In the genomic region with DNA sequence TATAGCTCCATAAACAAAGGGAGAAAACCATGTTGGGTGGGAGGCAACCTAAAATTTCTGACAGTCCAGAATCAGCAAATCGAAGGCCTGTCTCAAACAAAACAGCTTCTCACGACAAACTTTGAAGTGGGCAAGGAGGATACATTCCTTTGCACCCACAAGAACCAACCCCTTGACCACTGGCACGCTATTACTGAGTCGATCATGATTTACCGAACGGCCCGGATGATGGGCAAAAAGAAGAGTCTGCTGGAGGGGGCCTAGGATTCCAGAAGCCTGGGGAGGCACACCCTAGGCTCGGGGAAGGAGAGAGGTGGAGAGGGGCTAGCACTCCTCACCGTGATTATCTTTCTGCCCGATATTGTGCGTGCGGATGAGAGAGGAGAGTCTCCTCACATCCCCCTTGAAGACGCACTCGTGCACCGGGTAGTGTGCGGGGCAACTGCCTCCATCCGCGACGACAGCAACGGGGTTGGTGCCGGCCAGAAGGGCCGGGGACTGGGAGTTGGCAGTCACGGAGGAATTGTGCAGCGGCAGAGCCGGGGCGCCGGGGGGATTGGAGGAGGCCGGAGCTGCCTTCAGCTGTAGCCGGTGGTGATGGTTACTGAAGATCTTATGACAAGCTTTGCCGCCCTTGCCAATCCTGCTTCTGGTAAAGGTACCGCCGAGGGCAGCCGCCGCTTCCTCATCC, we compare ENCODE assay signal across 8 cellular contexts. TPM values are rescaled to one million over a fixed set of nuclear protein-coding genes. Genes with fewer than 3 reads are reported as not detected.
DNase-seq lines count a peak whose midpoint lies in the region; ATAC-seq and TF ChIP-seq lines count a peak whose summit lies in the region.

No MANE protein-coding gene starts in this region.

- no peak for TF ChIP-seq CTCF in right lobe of liver (IDR thresholded peaks at IDR 0.05)

- H3K4me1 ChIP-seq in right lobe of liver: peaks cover 0 to 19% (median 0%) of the 10 kb centered on the region in 4 donors

- TF ChIP-seq POLR2A in right lobe of liver (IDR thresholded peaks at IDR 0.05): no peak

- H3K27ac ChIP-seq in right lobe of liver: peak overlapping the region; percentile 75 to 91 (median 84)

- H3K36me3 Mint-ChIP-seq in central memory CD8-positive, alpha-beta T cell (ENCODE audit: insufficient read depth): peaks cover 18% of the 10 kb centered on the region

- peaks cover 5% of the 10 kb centered on the region for H3K9me3 Mint-ChIP-seq in central memory CD8-positive, alpha-beta T cell

- peak overlapping the region; percentile 92 for H3K4me3 Mint-ChIP-seq in central memory CD8-positive, alpha-beta T cell

- no peaks in the 10 kb centered on the region for H3K27me3 Mint-ChIP-seq in central memory CD8-positive, alpha-beta T cell

- peak overlapping the region; percentile 61 to 91 (median 84) for H3K4me3 ChIP-seq in right lobe of liver

- H3K27ac Mint-ChIP-seq in central memory CD8-positive, alpha-beta T cell (ENCODE audit: low read depth): peak overlapping the region; percentile 98

- H3K9me3 ChIP-seq in right lobe of liver: no peaks in the 10 kb centered on the region

- H3K36me3 ChIP-seq in right lobe of liver: no peaks in the 10 kb centered on the region

- no peaks in the 10 kb centered on the region for H3K27me3 ChIP-seq in right lobe of liver

- DNase-seq in Caki2 (ENCODE audit: low read depth): peak; percentile 32
- no peak for DNase-seq in central memory CD8-positive, alpha-beta T cell (ENCODE audit: low spot score in 2 of 2)
- peak in 1 of 3 donors; percentile 65 for DNase-seq in right lobe of liver
- DNase-seq in stimulated activated CD8-positive, alpha-beta memory T cell treated with anti-CD3 and anti-CD28 coated beads, Interleukin-4, amount 100 ng/mL, for 48 hours: peak; percentile 66
- no peak for DNase-seq in NK-92 (lab: John Stamatoyannopoulos, UW; ENCODE audit: unreplicated experiment)

- ATAC-seq in GM19395 (IDR thresholded peaks at IDR 0.05; ENCODE audit: unreplicated experiment) (peak; percentile 33), HG03439 (IDR thresholded peaks at IDR 0.05; ENCODE audit: unreplicated experiment) (peak; percentile 36), SK-N-SH treated with all-trans-retinoic acid at 6 μM for 48 hours (peak; percentile 51), right lobe of liver (peak; percentile 41 to 61 (median 56))
- ATAC-seq in central memory CD8-positive, alpha-beta T cell (replicated peaks; ENCODE audit: extremely low read depth, poor library complexity, severe bottlenecking): peak; percentile 31

- WGBS in right lobe of liver (ENCODE audit: insufficient coverage, low coverage, low lambda C conversion rate, missing lambda C conversion rate): 0% methylated on average over 27 of the region's 34 CpGs

- in situ Hi-C loops in Caki2 (cut with HindIII; ENCODE audit: low pct_unique_long_range_greater_than_20kb, low sequenced_read_pairs): no loop called here

- intact Hi-C loops in right lobe of liver (cut with DNase I): no loop called here

- peaks cover 37% of the 10 kb centered on the region for H3K4me1 Mint-ChIP-seq in central memory CD8-positive, alpha-beta T cell

TF ChIP-seq in SK-N-SH treated with all-trans-retinoic acid at 6 μM for 48 hours, 23 proteins besides CTCF, POLR2A, EP300 and RAD21:
- TF ChIP-seq PATZ1 (CRISPR knock-in tag; IDR thresholded peaks at IDR 0.05; ENCODE audit: borderline replicate concordance) (0 out of 2 replicates have a peak, but pooled peaks have one; percentile 46), ZC3H10 (CRISPR knock-in tag; IDR thresholded peaks at IDR 0.05) (no peak), ISL1 (CRISPR knock-in tag; IDR thresholded peaks at IDR 0.05) (no peak), ZFP3 (CRISPR knock-in tag; IDR thresholded peaks at IDR 0.05) (no peak), SNAI2 (CRISPR knock-in tag; IDR thresholded peaks at IDR 0.05) (no peak)
- TF ChIP-seq, protein P1, sequence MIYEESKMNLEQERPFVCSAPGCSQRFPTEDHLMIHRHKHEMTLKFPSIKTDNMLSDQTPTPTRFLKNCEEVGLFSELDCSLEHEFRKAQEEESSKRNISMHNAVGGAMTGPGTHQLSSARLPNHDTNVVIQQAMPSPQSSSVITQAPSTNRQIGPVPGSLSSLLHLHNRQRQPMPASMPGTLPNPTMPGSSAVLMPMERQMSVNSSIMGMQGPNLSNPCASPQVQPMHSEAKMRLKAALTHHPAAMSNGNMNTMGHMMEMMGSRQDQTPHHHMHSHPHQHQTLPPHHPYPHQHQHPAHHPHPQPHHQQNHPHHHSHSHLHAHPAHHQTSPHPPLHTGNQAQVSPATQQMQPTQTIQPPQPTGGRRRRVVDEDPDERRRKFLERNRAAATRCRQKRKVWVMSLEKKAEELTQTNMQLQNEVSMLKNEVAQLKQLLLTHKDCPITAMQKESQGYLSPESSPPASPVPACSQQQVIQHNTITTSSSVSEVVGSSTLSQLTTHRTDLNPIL (CRISPR knock-in tag; IDR thresholded peaks at IDR 0.05; ENCODE audit: low read depth): no peak
TF ChIP-seq in SK-N-SH treated with all-trans-retinoic acid at 6 μM for 48 hours: peak in this region for 1.

RNA-seq across cellular contexts. Expression of gene ANKRD13C, which starts 0.7 kb away (rescaled TPM):
- 11.8 and 14.8 TPM in 2 replicates for total RNA-seq in Caki2 (2014; rRNA removed; shearing (Covaris generic); ENCODE audit: low replicate concordance)
- total RNA-seq in right lobe of liver: 1 to 10 TPM; 6.4 to 8.9 (median 7.3) TPM

RNA-seq across cellular contexts. Expression of gene CTH, which starts 57.3 kb away (rescaled TPM):
- total RNA-seq in Caki2 (2014; rRNA removed; shearing (Covaris generic); ENCODE audit: low replicate concordance): 1.7 and 3.6 TPM in 2 replicates
- 10 to 100 TPM; 32.3 to 85.7 (median 49.0) TPM for total RNA-seq in right lobe of liver

Comparison
In these comparisons a context has a peak if more than half of its experiments do, and no peak if none do; other contexts are left out.
1. DNase-seq: peak in Caki2 (single experiment) and stimulated activated CD8-positive, alpha-beta memory T cell treated with anti-CD3 and anti-CD28 coated beads, Interleukin-4, amount 100 ng/mL, for 48 hours (single experiment); none in central memory CD8-positive, alpha-beta T cell (0 of 2) and NK-92 (single experiment).
2. Peak in every context shown above with its lines, with median percentiles within 50 percentile points of each other: ATAC-seq.